In genomic region chr17:47530557-47531227, GRCh38 we compare ENCODE assay signal across 8 cellular contexts. TPM values are rescaled to one million over a fixed set of nuclear protein-coding genes. Genes with fewer than 3 reads are reported as not detected.
DNase-seq lines count a peak whose midpoint lies in the region; ATAC-seq and TF ChIP-seq lines count a peak whose summit lies in the region.
"Not testable (repeated sequence)": the region's sequence is repeated elsewhere in the genome, so short reads cannot be mapped to it uniquely, and the experiment has no call there.

A gene with protein sequence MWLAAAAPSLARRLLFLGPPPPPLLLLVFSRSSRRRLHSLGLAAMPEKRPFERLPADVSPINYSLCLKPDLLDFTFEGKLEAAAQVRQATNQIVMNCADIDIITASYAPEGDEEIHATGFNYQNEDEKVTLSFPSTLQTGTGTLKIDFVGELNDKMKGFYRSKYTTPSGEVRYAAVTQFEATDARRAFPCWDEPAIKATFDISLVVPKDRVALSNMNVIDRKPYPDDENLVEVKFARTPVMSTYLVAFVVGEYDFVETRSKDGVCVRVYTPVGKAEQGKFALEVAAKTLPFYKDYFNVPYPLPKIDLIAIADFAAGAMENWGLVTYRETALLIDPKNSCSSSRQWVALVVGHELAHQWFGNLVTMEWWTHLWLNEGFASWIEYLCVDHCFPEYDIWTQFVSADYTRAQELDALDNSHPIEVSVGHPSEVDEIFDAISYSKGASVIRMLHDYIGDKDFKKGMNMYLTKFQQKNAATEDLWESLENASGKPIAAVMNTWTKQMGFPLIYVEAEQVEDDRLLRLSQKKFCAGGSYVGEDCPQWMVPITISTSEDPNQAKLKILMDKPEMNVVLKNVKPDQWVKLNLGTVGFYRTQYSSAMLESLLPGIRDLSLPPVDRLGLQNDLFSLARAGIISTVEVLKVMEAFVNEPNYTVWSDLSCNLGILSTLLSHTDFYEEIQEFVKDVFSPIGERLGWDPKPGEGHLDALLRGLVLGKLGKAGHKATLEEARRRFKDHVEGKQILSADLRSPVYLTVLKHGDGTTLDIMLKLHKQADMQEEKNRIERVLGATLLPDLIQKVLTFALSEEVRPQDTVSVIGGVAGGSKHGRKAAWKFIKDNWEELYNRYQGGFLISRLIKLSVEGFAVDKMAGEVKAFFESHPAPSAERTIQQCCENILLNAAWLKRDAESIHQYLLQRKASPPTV (plus strand): TSS chr17:47531108. CDS start chr17:47531301, 193 bp downstream.

- H3K9me3 ChIP-seq in lower lobe of right lung, result not testable (repeated sequence)

- peak; percentile 94 to 98 for ATAC-seq in lower lobe of right lung

- peak within 1 kb of the TSS; percentile 83 for H3K27ac ChIP-seq in lower lobe of right lung

- H3K4me3 ChIP-seq in lower lobe of right lung, result peak within 1 kb of the TSS; percentile 64

- H3K36me3 ChIP-seq in lower lobe of right lung, result not testable (repeated sequence)

- DNase-seq in CD1c-positive myeloid dendritic cell (ENCODE audit: extremely low spot score) (peak; percentile 88), GM20000 (ENCODE audit: low spot score) (peak; percentile 92), HT-29 (ENCODE audit: low spot score) (peak; percentile 71), lower lobe of right lung (peak; percentile 90)
- DNase-seq in NK-92 treated with Interleukin-12 subunit alpha and Interleukin-12 subunit beta, amount 100 ng/mL, for 24 hours (lab: John Stamatoyannopoulos, UW), result peak; percentile 90
- peak; percentile 80 to 86 for DNase-seq in activated CD8-positive, alpha-beta memory T cell treated with anti-CD3 and anti-CD28 coated beads for 4 hours (ENCODE audit: low read depth in 2 of 2)
- peak; percentile 81 for DNase-seq in effector CD8-positive, alpha-beta T cell (lab: John Stamatoyannopoulos, UW)
- peak; percentile 80 to 92 for DNase-seq in stimulated activated CD4-positive, alpha-beta T cell treated with anti-CD3 and anti-CD28 coated beads, Interleukin-4, amount 100 ng/mL, for 4 hours

- TF ChIP-seq CTCF in GM20000 (IDR thresholded peaks at IDR 0.05; ENCODE audit: extremely low read depth, missing control alignments); lower lobe of right lung (IDR thresholded peaks at IDR 0.05): not testable (repeated sequence)

- H3K27me3 ChIP-seq in lower lobe of right lung (ENCODE audit: low read depth), result not testable (repeated sequence)

- peaks cover 16% of the 10 kb centered on the region for H3K4me1 ChIP-seq in lower lobe of right lung

- intact Hi-C loops in lower lobe of right lung (cut with DNase I), result not testable (repeated sequence)

RNA-seq across cellular contexts. Expression of the gene that starts here (rescaled TPM):
- total RNA-seq in HT-29 (2014; rRNA removed; shearing (Covaris generic)), result 38.1 and 43.5 TPM in 2 replicates
- total RNA-seq in lower lobe of right lung, result 124 TPM

Comparison
In these comparisons a context has a peak if more than half of its experiments do, and no peak if none do; other contexts are left out.
1. Peak in every context shown above with its lines: DNase-seq, ATAC-seq, H3K4me3 ChIP-seq and H3K27ac ChIP-seq.